In genomic region chr1:209627349-209628196, GRCh38 we compare ENCODE assay signal across 1 cellular context.
TF ChIP-seq lines count a peak whose summit lies in the region.

No MANE protein-coding gene starts in this region.

TF ChIP-seq in GM23338, 12 proteins besides CTCF, POLR2A, EP300 and RAD21 (continued from another document):
- TF ChIP-seq ZNF462 (CRISPR knock-in tag; IDR thresholded peaks at IDR 0.05) (no peak), CREB1 (CRISPR knock-in tag; IDR thresholded peaks at IDR 0.05; ENCODE audit: low read depth) (no peak)
